Comparison of ENCODE assay signal across 1 cellular context in the genomic region with DNA sequence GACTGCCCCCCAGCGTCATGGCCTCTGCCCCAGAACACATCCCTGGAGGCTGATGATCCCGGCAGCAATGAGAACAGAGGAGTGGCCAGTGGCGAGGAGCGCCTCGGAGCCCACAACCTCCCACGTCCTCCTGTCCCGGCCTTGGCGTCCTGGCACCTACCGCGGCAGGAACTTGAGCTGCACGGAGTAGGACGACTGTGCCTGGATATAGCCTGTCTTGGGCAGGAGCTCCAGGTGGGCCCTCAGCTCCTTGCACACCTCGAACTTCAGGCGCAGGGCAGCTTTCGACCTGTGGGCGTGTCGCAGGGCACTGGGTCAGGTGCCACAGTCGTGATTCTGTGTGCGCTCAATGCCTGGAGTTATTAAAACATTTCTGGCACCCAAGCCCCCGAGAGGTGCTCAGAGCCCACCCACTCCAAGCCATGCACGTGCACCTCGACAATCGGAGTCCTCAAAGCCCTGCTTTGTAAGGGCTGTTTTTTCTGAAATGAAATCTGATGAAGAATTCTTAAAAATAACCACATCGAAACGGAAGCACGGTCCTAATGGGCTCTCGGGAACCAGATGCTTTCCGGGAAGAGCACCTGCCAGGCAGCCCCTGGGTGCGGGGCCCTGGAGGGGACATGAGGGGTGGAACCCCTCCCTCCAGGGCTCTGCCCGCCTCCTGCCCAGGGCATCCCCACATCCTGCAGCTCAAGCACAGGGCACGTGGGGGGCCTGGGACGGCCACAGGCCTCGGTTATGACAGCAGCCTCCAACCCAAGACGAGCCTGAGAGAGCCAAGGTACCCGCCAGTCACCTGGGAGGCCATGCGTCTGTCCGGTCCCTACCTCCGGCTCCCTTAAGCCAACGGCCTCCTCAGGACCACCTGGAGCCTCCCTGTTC.
TF ChIP-seq lines count a peak whose summit lies in the region.

No MANE protein-coding gene starts in this region.

TF ChIP-seq in HepG2, 621 proteins besides CTCF, POLR2A, EP300 and RAD21 (continued from another document):
- TF ChIP-seq, protein P1, sequence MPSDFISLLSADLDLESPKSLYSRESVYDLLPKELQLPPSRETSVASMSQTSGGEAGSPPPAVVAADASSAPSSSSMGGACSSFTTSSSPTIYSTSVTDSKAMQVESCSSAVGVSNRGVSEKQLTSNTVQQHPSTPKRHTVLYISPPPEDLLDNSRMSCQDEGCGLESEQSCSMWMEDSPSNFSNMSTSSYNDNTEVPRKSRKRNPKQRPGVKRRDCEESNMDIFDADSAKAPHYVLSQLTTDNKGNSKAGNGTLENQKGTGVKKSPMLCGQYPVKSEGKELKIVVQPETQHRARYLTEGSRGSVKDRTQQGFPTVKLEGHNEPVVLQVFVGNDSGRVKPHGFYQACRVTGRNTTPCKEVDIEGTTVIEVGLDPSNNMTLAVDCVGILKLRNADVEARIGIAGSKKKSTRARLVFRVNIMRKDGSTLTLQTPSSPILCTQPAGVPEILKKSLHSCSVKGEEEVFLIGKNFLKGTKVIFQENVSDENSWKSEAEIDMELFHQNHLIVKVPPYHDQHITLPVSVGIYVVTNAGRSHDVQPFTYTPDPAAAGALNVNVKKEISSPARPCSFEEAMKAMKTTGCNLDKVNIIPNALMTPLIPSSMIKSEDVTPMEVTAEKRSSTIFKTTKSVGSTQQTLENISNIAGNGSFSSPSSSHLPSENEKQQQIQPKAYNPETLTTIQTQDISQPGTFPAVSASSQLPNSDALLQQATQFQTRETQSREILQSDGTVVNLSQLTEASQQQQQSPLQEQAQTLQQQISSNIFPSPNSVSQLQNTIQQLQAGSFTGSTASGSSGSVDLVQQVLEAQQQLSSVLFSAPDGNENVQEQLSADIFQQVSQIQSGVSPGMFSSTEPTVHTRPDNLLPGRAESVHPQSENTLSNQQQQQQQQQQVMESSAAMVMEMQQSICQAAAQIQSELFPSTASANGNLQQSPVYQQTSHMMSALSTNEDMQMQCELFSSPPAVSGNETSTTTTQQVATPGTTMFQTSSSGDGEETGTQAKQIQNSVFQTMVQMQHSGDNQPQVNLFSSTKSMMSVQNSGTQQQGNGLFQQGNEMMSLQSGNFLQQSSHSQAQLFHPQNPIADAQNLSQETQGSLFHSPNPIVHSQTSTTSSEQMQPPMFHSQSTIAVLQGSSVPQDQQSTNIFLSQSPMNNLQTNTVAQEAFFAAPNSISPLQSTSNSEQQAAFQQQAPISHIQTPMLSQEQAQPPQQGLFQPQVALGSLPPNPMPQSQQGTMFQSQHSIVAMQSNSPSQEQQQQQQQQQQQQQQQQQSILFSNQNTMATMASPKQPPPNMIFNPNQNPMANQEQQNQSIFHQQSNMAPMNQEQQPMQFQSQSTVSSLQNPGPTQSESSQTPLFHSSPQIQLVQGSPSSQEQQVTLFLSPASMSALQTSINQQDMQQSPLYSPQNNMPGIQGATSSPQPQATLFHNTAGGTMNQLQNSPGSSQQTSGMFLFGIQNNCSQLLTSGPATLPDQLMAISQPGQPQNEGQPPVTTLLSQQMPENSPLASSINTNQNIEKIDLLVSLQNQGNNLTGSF (CRISPR knock-in tag; IDR thresholded peaks at IDR 0.05) = 0 out of 2 replicates have a peak, but pooled peaks have one; percentile 31
- TF ChIP-seq AGO2 (optimal IDR thresholded peaks at IDR 0.05; ENCODE audit: low read depth, low read length) (peak; percentile 25), NRL (CRISPR knock-in tag; IDR thresholded peaks at IDR 0.05; ENCODE audit: borderline replicate concordance) (peak; percentile 64; the same call in 1 of the 2 replicates)
- TF ChIP-seq, protein P2, sequence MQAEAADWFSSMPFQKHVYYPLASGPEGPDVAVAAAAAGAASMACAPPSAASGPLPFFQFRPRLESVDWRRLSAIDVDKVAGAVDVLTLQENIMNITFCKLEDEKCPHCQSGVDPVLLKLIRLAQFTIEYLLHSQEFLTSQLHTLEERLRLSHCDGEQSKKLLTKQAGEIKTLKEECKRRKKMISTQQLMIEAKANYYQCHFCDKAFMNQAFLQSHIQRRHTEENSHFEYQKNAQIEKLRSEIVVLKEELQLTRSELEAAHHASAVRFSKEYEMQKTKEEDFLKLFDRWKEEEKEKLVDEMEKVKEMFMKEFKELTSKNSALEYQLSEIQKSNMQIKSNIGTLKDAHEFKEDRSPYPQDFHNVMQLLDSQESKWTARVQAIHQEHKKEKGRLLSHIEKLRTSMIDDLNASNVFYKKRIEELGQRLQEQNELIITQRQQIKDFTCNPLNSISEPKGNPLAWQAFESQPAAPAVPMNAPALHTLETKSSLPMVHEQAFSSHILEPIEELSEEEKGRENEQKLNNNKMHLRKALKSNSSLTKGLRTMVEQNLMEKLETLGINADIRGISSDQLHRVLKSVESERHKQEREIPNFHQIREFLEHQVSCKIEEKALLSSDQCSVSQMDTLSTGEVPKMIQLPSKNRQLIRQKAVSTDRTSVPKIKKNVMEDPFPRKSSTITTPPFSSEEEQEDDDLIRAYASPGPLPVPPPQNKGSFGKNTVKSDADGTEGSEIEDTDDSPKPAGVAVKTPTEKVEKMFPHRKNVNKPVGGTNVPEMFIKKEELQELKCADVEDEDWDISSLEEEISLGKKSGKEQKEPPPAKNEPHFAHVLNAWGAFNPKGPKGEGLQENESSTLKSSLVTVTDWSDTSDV (CRISPR knock-in tag; IDR thresholded peaks at IDR 0.05) = 0 out of 2 replicates have a peak, but pooled peaks have one; percentile 37
